Comparison of ENCODE assay signal across 2 cellular contexts in the genomic region with DNA sequence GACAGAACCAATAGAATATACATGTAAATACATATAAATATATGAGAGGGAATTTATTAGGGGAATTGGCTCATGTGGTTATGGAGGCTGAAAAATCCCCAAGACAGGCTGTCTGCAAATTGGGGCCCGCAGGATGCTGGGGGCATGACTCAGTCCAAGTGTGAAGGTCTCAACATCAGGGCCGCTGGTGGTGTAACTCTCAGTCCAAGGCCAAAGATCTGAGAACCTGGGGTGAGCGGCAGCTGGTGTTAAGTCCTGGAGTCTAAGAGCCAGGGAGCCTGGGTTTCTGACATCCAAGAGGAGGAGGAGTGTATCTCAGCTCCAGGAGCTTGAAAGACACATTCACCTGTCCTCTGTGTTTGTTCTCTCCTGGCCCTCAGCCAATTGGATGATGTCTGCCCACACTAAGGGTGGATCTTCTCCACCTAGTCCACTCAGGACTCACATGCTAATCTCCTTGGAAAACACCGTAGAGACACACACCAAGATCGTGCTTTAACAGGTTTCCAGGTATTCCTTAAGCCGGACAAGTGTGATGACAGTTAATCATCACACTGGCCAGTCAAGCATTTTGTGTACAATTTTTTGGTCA.
TF ChIP-seq lines count a peak whose summit lies in the region.

No MANE protein-coding gene starts in this region.

TF ChIP-seq in K562, 482 proteins besides CTCF, POLR2A, EP300 and RAD21:
- TF ChIP-seq NFIC (IDR thresholded peaks at IDR 0.05) = peak; percentile 45
- no peak for TF ChIP-seq FOS (IDR thresholded peaks at IDR 0.05; ENCODE audit: extremely low read depth, insufficient read length)

TF ChIP-seq in HepG2, 621 proteins besides CTCF, POLR2A, EP300 and RAD21 (continues in another document):
- TF ChIP-seq, protein P1, sequence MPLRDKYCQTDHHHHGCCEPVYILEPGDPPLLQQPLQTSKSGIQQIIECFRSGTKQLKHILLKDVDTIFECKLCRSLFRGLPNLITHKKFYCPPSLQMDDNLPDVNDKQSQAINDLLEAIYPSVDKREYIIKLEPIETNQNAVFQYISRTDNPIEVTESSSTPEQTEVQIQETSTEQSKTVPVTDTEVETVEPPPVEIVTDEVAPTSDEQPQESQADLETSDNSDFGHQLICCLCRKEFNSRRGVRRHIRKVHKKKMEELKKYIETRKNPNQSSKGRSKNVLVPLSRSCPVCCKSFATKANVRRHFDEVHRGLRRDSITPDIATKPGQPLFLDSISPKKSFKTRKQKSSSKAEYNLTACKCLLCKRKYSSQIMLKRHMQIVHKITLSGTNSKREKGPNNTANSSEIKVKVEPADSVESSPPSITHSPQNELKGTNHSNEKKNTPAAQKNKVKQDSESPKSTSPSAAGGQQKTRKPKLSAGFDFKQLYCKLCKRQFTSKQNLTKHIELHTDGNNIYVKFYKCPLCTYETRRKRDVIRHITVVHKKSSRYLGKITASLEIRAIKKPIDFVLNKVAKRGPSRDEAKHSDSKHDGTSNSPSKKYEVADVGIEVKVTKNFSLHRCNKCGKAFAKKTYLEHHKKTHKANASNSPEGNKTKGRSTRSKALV (CRISPR knock-in tag; IDR thresholded peaks at IDR 0.05) = no peak
- TF ChIP-seq, protein P2, sequence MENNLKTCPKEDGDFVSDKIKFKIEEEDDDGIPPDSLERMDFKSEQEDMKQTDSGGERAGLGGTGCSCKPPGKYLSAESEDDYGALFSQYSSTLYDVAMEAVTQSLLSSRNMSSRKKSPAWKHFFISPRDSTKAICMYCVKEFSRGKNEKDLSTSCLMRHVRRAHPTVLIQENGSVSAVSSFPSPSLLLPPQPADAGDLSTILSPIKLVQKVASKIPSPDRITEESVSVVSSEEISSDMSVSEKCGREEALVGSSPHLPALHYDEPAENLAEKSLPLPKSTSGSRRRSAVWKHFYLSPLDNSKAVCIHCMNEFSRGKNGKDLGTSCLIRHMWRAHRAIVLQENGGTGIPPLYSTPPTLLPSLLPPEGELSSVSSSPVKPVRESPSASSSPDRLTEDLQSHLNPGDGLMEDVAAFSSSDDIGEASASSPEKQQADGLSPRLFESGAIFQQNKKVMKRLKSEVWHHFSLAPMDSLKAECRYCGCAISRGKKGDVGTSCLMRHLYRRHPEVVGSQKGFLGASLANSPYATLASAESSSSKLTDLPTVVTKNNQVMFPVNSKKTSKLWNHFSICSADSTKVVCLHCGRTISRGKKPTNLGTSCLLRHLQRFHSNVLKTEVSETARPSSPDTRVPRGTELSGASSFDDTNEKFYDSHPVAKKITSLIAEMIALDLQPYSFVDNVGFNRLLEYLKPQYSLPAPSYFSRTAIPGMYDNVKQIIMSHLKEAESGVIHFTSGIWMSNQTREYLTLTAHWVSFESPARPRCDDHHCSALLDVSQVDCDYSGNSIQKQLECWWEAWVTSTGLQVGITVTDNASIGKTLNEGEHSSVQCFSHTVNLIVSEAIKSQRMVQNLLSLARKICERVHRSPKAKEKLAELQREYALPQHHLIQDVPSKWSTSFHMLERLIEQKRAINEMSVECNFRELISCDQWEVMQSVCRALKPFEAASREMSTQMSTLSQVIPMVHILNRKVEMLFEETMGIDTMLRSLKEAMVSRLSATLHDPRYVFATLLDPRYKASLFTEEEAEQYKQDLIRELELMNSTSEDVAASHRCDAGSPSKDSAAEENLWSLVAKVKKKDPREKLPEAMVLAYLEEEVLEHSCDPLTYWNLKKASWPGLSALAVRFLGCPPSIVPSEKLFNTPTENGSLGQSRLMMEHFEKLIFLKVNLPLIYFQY (CRISPR knock-in tag; IDR thresholded peaks at IDR 0.05; ENCODE audit: borderline replicate concordance) = no peak
- TF ChIP-seq ZNF724P (CRISPR knock-in tag; IDR thresholded peaks at IDR 0.05; ENCODE audit: borderline replicate concordance) (no peak), GABPB1 (CRISPR knock-in tag; IDR thresholded peaks at IDR 0.05) (no peak), YEATS4 (CRISPR knock-in tag; IDR thresholded peaks at IDR 0.05; ENCODE audit: borderline replicate concordance) (no peak), JDP2 (CRISPR knock-in tag; IDR thresholded peaks at IDR 0.05; ENCODE audit: borderline replicate concordance) (no peak), RARA (CRISPR knock-in tag; IDR thresholded peaks at IDR 0.05) (peak; percentile 40; the same call in 1 of the 2 replicates), NFKBIZ (CRISPR knock-in tag; IDR thresholded peaks at IDR 0.05) (no peak), ARID5B (CRISPR knock-in tag; IDR thresholded peaks at IDR 0.05) (peak; percentile 53; the same call in 1 of the 2 replicates), KAT7 (CRISPR knock-in tag; IDR thresholded peaks at IDR 0.05; ENCODE audit: borderline replicate concordance) (no peak), ZBTB20 (CRISPR knock-in tag; IDR thresholded peaks at IDR 0.05; ENCODE audit: borderline replicate concordance, low read depth) (no peak), CEBPB (IDR thresholded peaks at IDR 0.05; ENCODE audit: borderline replicate concordance, low read depth, low read length) (peak; percentile 53; the same call in 1 of the 2 replicates), ATRX (CRISPR knock-in tag; IDR thresholded peaks at IDR 0.05; ENCODE audit: borderline replicate concordance) (no peak), ZNF570 (CRISPR knock-in tag; IDR thresholded peaks at IDR 0.05; ENCODE audit: borderline replicate concordance) (no peak), FOSL1 (CRISPR knock-in tag; IDR thresholded peaks at IDR 0.05; ENCODE audit: borderline replicate concordance) (peak; percentile 15; the same call in 1 of the 2 replicates), MAX (IDR thresholded peaks at IDR 0.05) (no peak), ZNF850 (CRISPR knock-in tag; conservative IDR thresholded peaks at IDR 0.05) (no peak), ZFP36L1 (CRISPR knock-in tag; IDR thresholded peaks at IDR 0.05) (no peak), SP2 (CRISPR knock-in tag; IDR thresholded peaks at IDR 0.05) (no peak), SIN3B (IDR thresholded peaks at IDR 0.05; ENCODE audit: low read length) (no peak), FOSL2 (CRISPR knock-in tag; IDR thresholded peaks at IDR 0.05) (peak; percentile 91), PCBP1 (IDR thresholded peaks at IDR 0.05; ENCODE audit: borderline replicate concordance, low read depth, low read length) (no peak), ZNF274 (CRISPR knock-in tag; IDR thresholded peaks at IDR 0.05) (no peak)
- TF ChIP-seq, protein P3, sequence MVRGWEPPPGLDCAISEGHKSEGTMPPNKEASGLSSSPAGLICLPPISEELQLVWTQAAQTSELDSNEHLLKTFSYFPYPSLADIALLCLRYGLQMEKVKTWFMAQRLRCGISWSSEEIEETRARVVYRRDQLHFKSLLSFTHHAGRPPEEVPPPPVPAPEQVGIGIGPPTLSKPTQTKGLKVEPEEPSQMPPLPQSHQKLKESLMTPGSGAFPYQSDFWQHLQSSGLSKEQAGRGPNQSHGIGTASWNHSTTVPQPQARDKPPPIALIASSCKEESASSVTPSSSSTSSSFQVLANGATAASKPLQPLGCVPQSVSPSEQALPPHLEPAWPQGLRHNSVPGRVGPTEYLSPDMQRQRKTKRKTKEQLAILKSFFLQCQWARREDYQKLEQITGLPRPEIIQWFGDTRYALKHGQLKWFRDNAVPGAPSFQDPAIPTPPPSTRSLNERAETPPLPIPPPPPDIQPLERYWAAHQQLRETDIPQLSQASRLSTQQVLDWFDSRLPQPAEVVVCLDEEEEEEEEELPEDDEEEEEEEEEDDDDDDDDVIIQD (CRISPR knock-in tag; IDR thresholded peaks at IDR 0.05; ENCODE audit: low read depth) = peak; percentile 19; the same call in 1 of the 2 replicates
- TF ChIP-seq, protein P4, sequence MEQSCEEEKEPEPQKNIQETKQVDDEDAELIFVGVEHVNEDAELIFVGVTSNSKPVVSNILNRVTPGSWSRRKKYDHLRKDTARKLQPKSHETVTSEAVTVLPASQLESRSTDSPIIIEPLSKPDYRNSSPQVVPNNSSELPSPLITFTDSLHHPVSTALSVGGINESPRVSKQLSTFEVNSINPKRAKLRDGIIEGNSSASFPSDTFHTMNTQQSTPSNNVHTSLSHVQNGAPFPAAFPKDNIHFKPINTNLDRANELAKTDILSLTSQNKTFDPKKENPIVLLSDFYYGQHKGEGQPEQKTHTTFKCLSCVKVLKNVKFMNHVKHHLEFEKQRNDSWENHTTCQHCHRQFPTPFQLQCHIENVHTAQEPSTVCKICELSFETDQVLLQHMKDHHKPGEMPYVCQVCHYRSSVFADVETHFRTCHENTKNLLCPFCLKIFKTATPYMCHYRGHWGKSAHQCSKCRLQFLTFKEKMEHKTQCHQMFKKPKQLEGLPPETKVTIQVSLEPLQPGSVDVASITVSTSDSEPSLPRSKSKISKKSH (CRISPR knock-in tag; IDR thresholded peaks at IDR 0.05; ENCODE audit: borderline replicate concordance) = no peak
- TF ChIP-seq, protein P5, sequence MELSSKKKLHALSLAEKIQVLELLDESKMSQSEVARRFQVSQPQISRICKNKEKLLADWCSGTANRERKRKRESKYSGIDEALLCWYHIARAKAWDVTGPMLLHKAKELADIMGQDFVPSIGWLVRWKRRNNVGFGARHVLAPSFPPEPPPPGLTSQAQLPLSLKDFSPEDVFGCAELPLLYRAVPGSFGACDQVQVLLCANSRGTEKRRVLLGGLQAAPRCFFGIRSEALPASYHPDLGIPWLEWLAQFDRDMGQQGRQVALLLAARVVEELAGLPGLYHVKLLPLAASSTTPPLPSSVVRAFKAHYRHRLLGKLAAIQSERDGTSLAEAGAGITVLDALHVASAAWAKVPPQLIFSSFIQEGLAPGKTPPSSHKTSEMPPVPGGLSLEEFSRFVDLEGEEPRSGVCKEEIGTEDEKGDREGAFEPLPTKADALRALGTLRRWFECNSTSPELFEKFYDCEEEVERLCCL (CRISPR knock-in tag; IDR thresholded peaks at IDR 0.05; ENCODE audit: borderline replicate concordance) = no peak
- TF ChIP-seq, protein P6, sequence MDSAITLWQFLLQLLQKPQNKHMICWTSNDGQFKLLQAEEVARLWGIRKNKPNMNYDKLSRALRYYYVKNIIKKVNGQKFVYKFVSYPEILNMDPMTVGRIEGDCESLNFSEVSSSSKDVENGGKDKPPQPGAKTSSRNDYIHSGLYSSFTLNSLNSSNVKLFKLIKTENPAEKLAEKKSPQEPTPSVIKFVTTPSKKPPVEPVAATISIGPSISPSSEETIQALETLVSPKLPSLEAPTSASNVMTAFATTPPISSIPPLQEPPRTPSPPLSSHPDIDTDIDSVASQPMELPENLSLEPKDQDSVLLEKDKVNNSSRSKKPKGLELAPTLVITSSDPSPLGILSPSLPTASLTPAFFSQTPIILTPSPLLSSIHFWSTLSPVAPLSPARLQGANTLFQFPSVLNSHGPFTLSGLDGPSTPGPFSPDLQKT (CRISPR knock-in tag; IDR thresholded peaks at IDR 0.05; ENCODE audit: borderline replicate concordance) = no peak
- TF ChIP-seq, protein P7, sequence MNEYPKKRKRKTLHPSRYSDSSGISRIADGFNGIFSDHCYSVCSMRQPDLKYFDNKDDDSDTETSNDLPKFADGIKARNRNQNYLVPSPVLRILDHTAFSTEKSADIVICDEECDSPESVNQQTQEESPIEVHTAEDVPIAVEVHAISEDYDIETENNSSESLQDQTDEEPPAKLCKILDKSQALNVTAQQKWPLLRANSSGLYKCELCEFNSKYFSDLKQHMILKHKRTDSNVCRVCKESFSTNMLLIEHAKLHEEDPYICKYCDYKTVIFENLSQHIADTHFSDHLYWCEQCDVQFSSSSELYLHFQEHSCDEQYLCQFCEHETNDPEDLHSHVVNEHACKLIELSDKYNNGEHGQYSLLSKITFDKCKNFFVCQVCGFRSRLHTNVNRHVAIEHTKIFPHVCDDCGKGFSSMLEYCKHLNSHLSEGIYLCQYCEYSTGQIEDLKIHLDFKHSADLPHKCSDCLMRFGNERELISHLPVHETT (CRISPR knock-in tag; conservative IDR thresholded peaks at IDR 0.05) = no peak
